In the genomic region with DNA sequence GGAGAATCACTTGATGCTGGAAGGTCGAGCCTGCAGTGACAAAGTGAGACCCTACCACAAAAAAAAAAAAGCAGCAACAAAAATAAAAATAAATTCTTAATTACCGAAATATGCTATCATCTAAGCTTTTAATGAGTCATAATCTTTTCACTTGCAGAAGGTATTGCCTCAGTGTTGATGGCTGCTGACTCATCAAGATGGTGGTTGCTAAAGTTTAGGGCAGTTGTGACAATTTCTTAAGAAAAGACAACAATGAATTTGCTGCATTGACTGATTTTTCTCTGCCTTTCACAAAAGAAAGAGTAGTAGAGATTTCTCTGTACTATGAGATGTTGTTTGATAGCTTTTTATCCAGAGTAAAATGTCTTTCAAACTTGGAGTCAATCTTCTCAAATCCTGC, we compare ENCODE assay signal across 1 cellular context.
TF ChIP-seq lines count a peak whose summit lies in the region.

No MANE protein-coding gene starts in this region.

TF ChIP-seq in GM23338, 12 proteins besides CTCF, POLR2A, EP300 and RAD21 (continued from another document):
- TF ChIP-seq EZH2phosphoT487 (IDR thresholded peaks at IDR 0.05; ENCODE audit: unreplicated experiment): no peak
- no peak for TF ChIP-seq ZNF114 (CRISPR knock-in tag; IDR thresholded peaks at IDR 0.05)
TF ChIP-seq in GM23338: peak in this region for 0.
